8 cellular contexts compared by ENCODE assay signal in genomic region chr16:35410438-35410837, GRCh38.
"Had no signal": no experiment of that assay in that cellular context is flagged by ENCODE, and none has a peak within 500 bp of the region (broad histone marks: within the 10 kb centered on the region; RNA-seq: fewer than 3 reads in every experiment).

No MANE protein-coding gene starts in this region.

- FAIRE-seq: G401.6, GM12878, GM12891, GM12892, GM18507, GM19239 had no signal

- ATAC-seq: GM12878 had no signal

- DNase-seq: GDM1, GF-D8 had no signal

- H3K4me3 ChIP-seq: GM12878 had no signal
